In genomic region chr5:61626639-61627282, GRCh38 we compare ENCODE assay signal across 1 cellular context.
TF ChIP-seq lines count a peak whose summit lies in the region.

No MANE protein-coding gene starts in this region.

TF ChIP-seq in H1, 55 proteins besides CTCF, POLR2A, EP300 and RAD21 (continued from another document):
- TF ChIP-seq POLR2AphosphoS5 (IDR thresholded peaks at IDR 0.05; ENCODE audit: low read depth, low read length) = no peak
- no peak for TF ChIP-seq GABPA (IDR thresholded peaks at IDR 0.05; ENCODE audit: borderline replicate concordance, insufficient read depth, low read length)
- no peak for TF ChIP-seq HDAC6 (IDR thresholded peaks at IDR 0.05; ENCODE audit: low read depth, low read length)
- no peak for TF ChIP-seq BACH1 (IDR thresholded peaks at IDR 0.05; ENCODE audit: low read length)
- no peak for TF ChIP-seq TAF7 (optimal IDR thresholded peaks at IDR 0.05; ENCODE audit: borderline replicate concordance, low read depth, low read length)
- TF ChIP-seq BRCA1 (IDR thresholded peaks at IDR 0.05; ENCODE audit: low read depth, low read length) = no peak
- no peak for TF ChIP-seq CTBP2 (IDR thresholded peaks at IDR 0.05; ENCODE audit: borderline replicate concordance, insufficient read depth, insufficient read length, low read length)
- no peak for TF ChIP-seq YY1 (IDR thresholded peaks at IDR 0.05; ENCODE audit: low read depth, low read length)
- no peak for TF ChIP-seq RNF2 (IDR thresholded peaks at IDR 0.05; ENCODE audit: borderline replicate concordance, low read depth, low read length, missing control alignments, poor library complexity, severe bottlenecking)
- no peak for TF ChIP-seq NRF1 (IDR thresholded peaks at IDR 0.05; ENCODE audit: low read depth, low read length)
- TF ChIP-seq CHD1 (IDR thresholded peaks at IDR 0.05; ENCODE audit: low read depth, low read length) = no peak
